In the genomic region with DNA sequence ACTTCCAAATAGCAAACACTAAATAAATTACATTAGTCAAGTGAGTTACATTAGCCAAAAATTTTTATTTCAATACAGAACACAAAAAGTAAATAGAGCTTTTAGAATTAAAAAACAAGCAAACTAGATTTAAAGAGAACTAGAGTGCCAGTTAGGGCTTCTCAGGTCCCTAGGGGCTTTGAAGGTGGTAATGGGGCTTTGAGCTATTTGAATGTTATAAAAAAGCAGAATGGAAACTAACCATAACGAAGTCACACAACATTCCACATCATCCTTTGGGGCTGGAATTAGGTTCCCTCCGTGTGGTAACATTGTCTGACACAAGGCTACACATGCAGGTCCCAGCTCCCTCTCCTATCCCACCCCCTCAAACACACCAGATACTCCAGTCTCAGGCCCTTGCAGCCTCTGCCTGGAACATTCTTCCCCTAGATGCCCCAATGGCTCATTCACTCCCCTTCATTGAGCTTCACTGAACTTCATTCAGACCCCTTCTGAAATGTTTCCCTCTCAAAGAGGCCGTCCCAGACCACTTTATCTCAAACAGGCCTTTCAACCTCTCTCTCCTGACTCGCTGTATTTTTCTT, we compare ENCODE assay signal across 22 cellular contexts. TPM values are rescaled to one million over a fixed set of nuclear protein-coding genes. Genes with fewer than 3 reads are reported as not detected.
A peak's percentile ranks its signal among the peaks of the same experiment; 100 is the strongest.
DNase-seq lines count a peak whose midpoint lies in the region; ATAC-seq and TF ChIP-seq lines count a peak whose summit lies in the region.
"Had no signal": no experiment of that assay in that cellular context is flagged by ENCODE, and none has a peak within 500 bp of the region (broad histone marks: within the 10 kb centered on the region; RNA-seq: fewer than 3 reads in every experiment).

No MANE protein-coding gene starts in this region.

- peaks cover 61% of the 10 kb centered on the region for H3K4me1 Mint-ChIP-seq in chondrocyte (ENCODE audit: low read depth)
- peaks cover 19% of the 10 kb centered on the region for H3K4me1 Mint-ChIP-seq in stimulated activated effector memory CD8-positive, alpha-beta T cell treated with anti-CD3 and anti-CD28 coated beads, Interleukin-12 subunit alpha, Interleukin-12 subunit beta, amount 100 ng/mL, for 72 hours

- 0 out of 2 replicates have a peak overlapping the region, but pooled peaks have one; percentile 41 for H3K4me2 ChIP-seq in SK-N-SH

- peaks cover 6% of the 10 kb centered on the region for H3F3A ChIP-seq in SK-N-SH (replicated peaks; ENCODE audit: insufficient read depth)

- H3K36me3 ChIP-seq in SK-N-SH (replicated peaks in 1 of 2; ENCODE audit: control insufficient read depth in 1 of 2, insufficient read depth in 2 of 2, low read length in 1 of 2) (no peaks in the 10 kb centered on the region), thyroid gland (no peaks in the 10 kb centered on the region)
- H3K36me3 ChIP-seq: ascending aorta, SJCRH30 had no signal

- intact Hi-C loops in thyroid gland (cut with DNase I), result no loop called here

- H3K4me3 ChIP-seq in SK-N-SH (ENCODE audit: low read depth in 2 of 2, low read length in 1 of 2), result no peak overlapping the region
- no peak overlapping the region for H3K4me3 ChIP-seq in thyroid gland (replicated peaks in 1 of 3)
- H3K4me3 ChIP-seq: ascending aorta, coronary artery, psoas muscle, SJCRH30, testis had no signal

- H3K27me3 ChIP-seq in SK-N-SH (ENCODE audit: insufficient read depth), result no peaks in the 10 kb centered on the region
- no peaks in the 10 kb centered on the region for H3K27me3 ChIP-seq in thyroid gland
- H3K27me3 ChIP-seq: ascending aorta, SJCRH30, testis had no signal

- WGBS in SK-N-SH (ENCODE audit: low lambda C conversion rate), result 89% methylated on average over 4 of the region's 4 CpGs
- WGBS in thyroid gland, 2 donors, result 67 to 83% methylated on average over 4 of the region's 4 CpGs

- no peak for TF ChIP-seq POLR2A in thyroid gland (IDR thresholded peaks at IDR 0.05)

- POLR2A ChIA-PET in SK-N-SH (lab: Yijun Ruan, JAX), result interaction anchor here (0.6 kb wide), 1 partner anchor 40 kb away, joined by 3 read pairs; no protein-coding TSS in a partner anchor

- no peaks in the 10 kb centered on the region for H3K36me3 Mint-ChIP-seq in chondrocyte (ENCODE audit: low read depth)
- H3K36me3 Mint-ChIP-seq in stimulated activated effector memory CD8-positive, alpha-beta T cell treated with anti-CD3 and anti-CD28 coated beads, Interleukin-12 subunit alpha, Interleukin-12 subunit beta, amount 100 ng/mL, for 72 hours, result no peaks in the 10 kb centered on the region
- H3K36me3 Mint-ChIP-seq: CD8-positive, alpha-beta T cell had no signal

- no peak overlapping the region for H3K9ac ChIP-seq in SK-N-SH

- no peaks in the 10 kb centered on the region for H3K9me2 ChIP-seq in SK-N-SH

- H3K27ac Mint-ChIP-seq in chondrocyte (ENCODE audit: unreplicated experiment), result peak overlapping the region; percentile 98
- peak overlapping the region; percentile 2 for H3K27ac Mint-ChIP-seq in stimulated activated effector memory CD8-positive, alpha-beta T cell treated with anti-CD3 and anti-CD28 coated beads, Interleukin-12 subunit alpha, Interleukin-12 subunit beta, amount 100 ng/mL, for 72 hours
- H3K27ac Mint-ChIP-seq: CD8-positive, alpha-beta T cell had no signal

- no peak for DNase-seq in SK-N-SH
- peak; percentile 77 for DNase-seq in NAMALWA (ENCODE audit: low spot score)
- DNase-seq in chondrocyte (ENCODE audit: low spot score), result no peak
- no peak for DNase-seq in stimulated activated effector memory CD8-positive, alpha-beta T cell treated with anti-CD3 and anti-CD28 coated beads, Interleukin-12 subunit alpha, Interleukin-12 subunit beta, amount 100 ng/mL, for 72 hours (ENCODE audit: low spot score in 2 of 2)
- no peak for DNase-seq in NCI-H2029 (lab: John Stamatoyannopoulos, UW)
- DNase-seq in NCI-H446 (lab: John Stamatoyannopoulos, UW), result no peak
- no peak for DNase-seq in thyroid gland
- DNase-seq: activated CD8-positive, alpha-beta memory T cell treated with anti-CD3 and anti-CD28 coated beads, Interleukin-2, amount 50 U/mL, for 48 hours; activated gamma-delta T cell treated with Interleukin-2 at 50 U/mL for 16 hours; CD8-positive, alpha-beta T cell; DMS79 treated with DMSO at 0.1 percent for 48 hours; NCI-H1048; NCI-H2081 treated with DMSO at 0.1 percent for 48 hours; NCI-H524; psoas muscle; SJCRH30; stimulated activated CD8-positive, alpha-beta memory T cell treated with anti-CD3 and anti-CD28 coated beads, Interleukin-4, amount 100 ng/mL, for 48 hours; testis had no signal

- no peak for ATAC-seq in SK-N-SH treated with all-trans-retinoic acid at 6 μM for 48 hours
- ATAC-seq in stimulated activated effector memory CD8-positive, alpha-beta T cell treated with anti-CD3 and anti-CD28 coated beads, Interleukin-12 subunit alpha, Interleukin-12 subunit beta, amount 100 ng/mL, for 72 hours, result no peak
- ATAC-seq: CD8-positive, alpha-beta T cell; psoas muscle had no signal

- CTCF ChIA-PET in SK-N-SH (lab: Yijun Ruan, JAX), result interaction anchor here (0.7 to 2.1 kb wide), 8 partner anchors 13 to 162 kb away, joined by 3 to 5 read pairs (median 4); no protein-coding TSS in a partner anchor

- no peak for TF ChIP-seq RAD21 in SK-N-SH (IDR thresholded peaks at IDR 0.05; ENCODE audit: low read length)

- no peak for TF ChIP-seq EP300 in SK-N-SH (IDR thresholded peaks at IDR 0.05; ENCODE audit: borderline replicate concordance in 1 of 2, low read depth in 1 of 2, low read length in 1 of 2)

- H3K9me3 ChIP-seq in SK-N-SH, result no peaks in the 10 kb centered on the region
- H3K9me3 ChIP-seq in thyroid gland, result no peaks in the 10 kb centered on the region
- H3K9me3 ChIP-seq: ascending aorta, psoas muscle, SJCRH30, testis had no signal

- H3K79me2 ChIP-seq in SK-N-SH (ENCODE audit: insufficient read depth), result 0 out of 2 replicates have a peak, but pooled peaks cover 2% of the 10 kb centered on the region

- H3K27ac ChIP-seq in SK-N-SH (ENCODE audit: low read depth in 2 of 2, low read length in 1 of 2), result peak overlapping the region in 1 of 2 experiments; percentile 53; a peak in 2 of 4 replicates
- H3K27ac ChIP-seq in thyroid gland, result no peak overlapping the region
- H3K27ac ChIP-seq: coronary artery, psoas muscle, SJCRH30, testis had no signal

- H3K4me3 Mint-ChIP-seq in chondrocyte (ENCODE audit: unreplicated experiment), result no peak overlapping the region
- no peak overlapping the region for H3K4me3 Mint-ChIP-seq in stimulated activated effector memory CD8-positive, alpha-beta T cell treated with anti-CD3 and anti-CD28 coated beads, Interleukin-12 subunit alpha, Interleukin-12 subunit beta, amount 100 ng/mL, for 72 hours
- H3K4me3 Mint-ChIP-seq: CD8-positive, alpha-beta T cell; nephron had no signal

- no peaks in the 10 kb centered on the region for H3K9me3 Mint-ChIP-seq in chondrocyte (ENCODE audit: low read depth)
- H3K9me3 Mint-ChIP-seq in stimulated activated effector memory CD8-positive, alpha-beta T cell treated with anti-CD3 and anti-CD28 coated beads, Interleukin-12 subunit alpha, Interleukin-12 subunit beta, amount 100 ng/mL, for 72 hours, result no peaks in the 10 kb centered on the region
- H3K9me3 Mint-ChIP-seq: CD8-positive, alpha-beta T cell; nephron had no signal

- no peak overlapping the region for H2AFZ ChIP-seq in SK-N-SH (ENCODE audit: low read depth)

- peaks cover 9 to 17% of the 10 kb centered on the region in 2 experiments; a peak in 3 of 4 replicates for H3K4me1 ChIP-seq in SK-N-SH (ENCODE audit: control insufficient read depth in 1 of 2, insufficient read depth in 2 of 2, low read depth in 1 of 2, low read length in 1 of 2)
- peaks cover 29 to 32% of the 10 kb centered on the region in 2 donors for H3K4me1 ChIP-seq in thyroid gland

- TF ChIP-seq CTCF in SK-N-SH (IDR thresholded peaks at IDR 0.05), result no peak
- TF ChIP-seq CTCF in chondrocyte (IDR thresholded peaks at IDR 0.05), result no peak
- TF ChIP-seq CTCF in thyroid gland (IDR thresholded peaks at IDR 0.05), result no peak

- no peaks in the 10 kb centered on the region for H4K20me1 ChIP-seq in SK-N-SH (ENCODE audit: insufficient read depth)

- H3K27me3 Mint-ChIP-seq in chondrocyte (ENCODE audit: low read depth), result no peaks in the 10 kb centered on the region

TF ChIP-seq in SK-N-SH, 30 proteins besides CTCF, POLR2A, EP300 and RAD21 (continues in another document):
- no peak for TF ChIP-seq MEF2A (IDR thresholded peaks at IDR 0.05; ENCODE audit: borderline replicate concordance, low read depth)
- no peak for TF ChIP-seq TCF12 (IDR thresholded peaks at IDR 0.05)
- TF ChIP-seq RFX5 (IDR thresholded peaks at IDR 0.05; ENCODE audit: low read length), result no peak
- no peak for TF ChIP-seq USF2 (IDR thresholded peaks at IDR 0.05; ENCODE audit: borderline replicate concordance, low read depth, low read length)
- no peak for TF ChIP-seq GABPA (IDR thresholded peaks at IDR 0.05; ENCODE audit: low read depth)

TF ChIP-seq in SK-N-SH treated with all-trans-retinoic acid at 6 μM for 48 hours, 23 proteins besides CTCF, POLR2A, EP300 and RAD21 (continues in another document):
- TF ChIP-seq SNAI2 (CRISPR knock-in tag; IDR thresholded peaks at IDR 0.05) (no peak), RARB (CRISPR knock-in tag; IDR thresholded peaks at IDR 0.05) (no peak), GLIS3 (CRISPR knock-in tag; IDR thresholded peaks at IDR 0.05) (no peak), ZNF70 (CRISPR knock-in tag; IDR thresholded peaks at IDR 0.05) (no peak), ARNTL (CRISPR knock-in tag; IDR thresholded peaks at IDR 0.05; ENCODE audit: borderline replicate concordance, low read depth) (no peak), ZC3H10 (CRISPR knock-in tag; IDR thresholded peaks at IDR 0.05) (no peak), CSDC2 (CRISPR knock-in tag; IDR thresholded peaks at IDR 0.05) (no peak), ISL1 (CRISPR knock-in tag; IDR thresholded peaks at IDR 0.05) (no peak), ZNF8 (CRISPR knock-in tag; IDR thresholded peaks at IDR 0.05) (no peak), BACH2 (CRISPR knock-in tag; IDR thresholded peaks at IDR 0.05; ENCODE audit: borderline replicate concordance) (no peak), ZNF565 (CRISPR knock-in tag; conservative IDR thresholded peaks at IDR 0.05; ENCODE audit: low read depth) (no peak)
- TF ChIP-seq, protein P1, sequence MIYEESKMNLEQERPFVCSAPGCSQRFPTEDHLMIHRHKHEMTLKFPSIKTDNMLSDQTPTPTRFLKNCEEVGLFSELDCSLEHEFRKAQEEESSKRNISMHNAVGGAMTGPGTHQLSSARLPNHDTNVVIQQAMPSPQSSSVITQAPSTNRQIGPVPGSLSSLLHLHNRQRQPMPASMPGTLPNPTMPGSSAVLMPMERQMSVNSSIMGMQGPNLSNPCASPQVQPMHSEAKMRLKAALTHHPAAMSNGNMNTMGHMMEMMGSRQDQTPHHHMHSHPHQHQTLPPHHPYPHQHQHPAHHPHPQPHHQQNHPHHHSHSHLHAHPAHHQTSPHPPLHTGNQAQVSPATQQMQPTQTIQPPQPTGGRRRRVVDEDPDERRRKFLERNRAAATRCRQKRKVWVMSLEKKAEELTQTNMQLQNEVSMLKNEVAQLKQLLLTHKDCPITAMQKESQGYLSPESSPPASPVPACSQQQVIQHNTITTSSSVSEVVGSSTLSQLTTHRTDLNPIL (CRISPR knock-in tag; IDR thresholded peaks at IDR 0.05; ENCODE audit: low read depth), result no peak

RNA-seq across cellular contexts. Expression of gene JAZF1, which starts 15.3 kb away (rescaled TPM):
- 1.3 and 1.7 TPM in 2 replicates for polyA plus RNA-seq in SK-N-SH (2012; rRNA removed)
- polyA plus RNA-seq in SK-N-SH (2012; cell fraction: cytosol; rRNA removed), result 3.0 and 3.5 TPM in 2 replicates
- 1.6 and 2.2 TPM in 2 replicates for polyA plus RNA-seq in SK-N-SH (2012; cell fraction: nucleus; rRNA removed)
- total RNA-seq in chondrocyte, result 21.2 to 33.8 TPM (median 31.1 TPM) in 3 replicates
- total RNA-seq in thyroid gland, result 10 to 100 TPM; 12.7 to 19.2 (median 14.7) TPM
